Comparison of ENCODE assay signal across 6 cellular contexts in the genomic region with DNA sequence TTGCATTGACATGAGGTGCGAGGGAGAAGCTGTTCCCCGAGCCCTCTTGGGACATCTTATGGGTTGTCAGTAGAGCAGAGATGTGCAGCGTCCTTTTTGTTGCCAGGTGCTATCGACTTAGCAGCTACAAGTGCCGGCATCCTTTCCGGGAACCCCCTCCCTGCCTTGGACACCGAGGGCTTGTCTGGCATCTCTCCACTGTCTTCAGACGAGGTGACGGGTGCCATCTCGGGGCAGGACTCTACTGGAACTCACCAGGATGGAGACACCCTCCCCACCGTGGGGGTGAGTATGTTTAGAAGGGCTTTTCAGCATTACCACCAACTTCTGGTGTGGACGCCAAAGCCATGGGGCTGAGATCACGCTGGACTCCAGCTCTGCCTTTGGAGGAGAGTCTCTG.
"Had no signal": no experiment of that assay in that cellular context is flagged by ENCODE, and none has a peak within 500 bp of the region (broad histone marks: within the 10 kb centered on the region; RNA-seq: fewer than 3 reads in every experiment).

No MANE protein-coding gene starts in this region.

- ATAC-seq: HCT116 had no signal

- DNase-seq: GM23248, GOT3, H7, HFFc6, KBM-7 had no signal
